In genomic region chr3:38595393-38595792, GRCh38 we compare ENCODE assay signal across 20 cellular contexts. TPM values are rescaled to one million over a fixed set of nuclear protein-coding genes. Genes with fewer than 3 reads are reported as not detected.
"Had no signal": no experiment of that assay in that cellular context is flagged by ENCODE, and none has a peak within 500 bp of the region (broad histone marks: within the 10 kb centered on the region; RNA-seq: fewer than 3 reads in every experiment).

No MANE protein-coding gene starts in this region.

- DNase-seq: colonic mucosa; cortex of kidney; effector CD8-positive, alpha-beta T cell; effector memory CD8-positive, alpha-beta T cell; foreskin keratinocyte; heart left ventricle; hypothalamus; immature natural killer cell; left cardiac atrium; left lung; left ventricle myocardium superior; lower lobe of right lung; mesendoderm; midbrain had no signal

- H3K27ac ChIP-seq: colonic mucosa, esophagus muscularis mucosa, foreskin keratinocyte, gastroesophageal sphincter, heart left ventricle, hepatocyte, left lung, lower lobe of right lung had no signal

- H3K4me1 ChIP-seq: colonic mucosa, esophagus muscularis mucosa, foreskin keratinocyte, gastroesophageal sphincter, left lung, lower lobe of right lung had no signal

- H3K9me3 Mint-ChIP-seq: dendritic cell treated with granulocyte-macrophage colony-stimulating factor and Interleukin-4, amounts not matched to agents 40 ng/mL and 50 ng/mL, for 4 days; effector memory CD8-positive, alpha-beta T cell; memory B cell had no signal

- H3K27ac Mint-ChIP-seq: dendritic cell treated with granulocyte-macrophage colony-stimulating factor and Interleukin-4, amounts not matched to agents 40 ng/mL and 50 ng/mL, for 4 days; effector memory CD8-positive, alpha-beta T cell; immature natural killer cell; memory B cell had no signal

- H2AFZ ChIP-seq: hepatocyte had no signal

- H3K36me3 ChIP-seq: colonic mucosa, gastroesophageal sphincter, left lung, lower lobe of right lung had no signal

- H3K4me3 ChIP-seq: colonic mucosa, esophagus muscularis mucosa, gastroesophageal sphincter, heart left ventricle, hepatocyte, left lung, lower lobe of right lung had no signal

- H3K4me2 ChIP-seq: hepatocyte had no signal

- H3K4me1 Mint-ChIP-seq: immature natural killer cell, memory B cell had no signal

- H3K79me2 ChIP-seq: hepatocyte had no signal

- H3K4me3 Mint-ChIP-seq: dendritic cell treated with granulocyte-macrophage colony-stimulating factor and Interleukin-4, amounts not matched to agents 40 ng/mL and 50 ng/mL, for 4 days; effector memory CD8-positive, alpha-beta T cell; immature natural killer cell; memory B cell had no signal

- H3K27me3 ChIP-seq: colonic mucosa, esophagus muscularis mucosa, gastroesophageal sphincter, heart left ventricle had no signal

- H3K36me3 Mint-ChIP-seq: immature natural killer cell, memory B cell had no signal

- H3K9me3 ChIP-seq: colonic mucosa, esophagus muscularis mucosa, heart left ventricle, left lung, lower lobe of right lung had no signal

RNA-seq across cellular contexts. Expression of gene SCN5A, which starts 54.1 kb away (rescaled TPM):
- total RNA-seq: mononuclear cell had no signal
- polyA plus RNA-seq: immature natural killer cell had no signal
